In the genomic region with DNA sequence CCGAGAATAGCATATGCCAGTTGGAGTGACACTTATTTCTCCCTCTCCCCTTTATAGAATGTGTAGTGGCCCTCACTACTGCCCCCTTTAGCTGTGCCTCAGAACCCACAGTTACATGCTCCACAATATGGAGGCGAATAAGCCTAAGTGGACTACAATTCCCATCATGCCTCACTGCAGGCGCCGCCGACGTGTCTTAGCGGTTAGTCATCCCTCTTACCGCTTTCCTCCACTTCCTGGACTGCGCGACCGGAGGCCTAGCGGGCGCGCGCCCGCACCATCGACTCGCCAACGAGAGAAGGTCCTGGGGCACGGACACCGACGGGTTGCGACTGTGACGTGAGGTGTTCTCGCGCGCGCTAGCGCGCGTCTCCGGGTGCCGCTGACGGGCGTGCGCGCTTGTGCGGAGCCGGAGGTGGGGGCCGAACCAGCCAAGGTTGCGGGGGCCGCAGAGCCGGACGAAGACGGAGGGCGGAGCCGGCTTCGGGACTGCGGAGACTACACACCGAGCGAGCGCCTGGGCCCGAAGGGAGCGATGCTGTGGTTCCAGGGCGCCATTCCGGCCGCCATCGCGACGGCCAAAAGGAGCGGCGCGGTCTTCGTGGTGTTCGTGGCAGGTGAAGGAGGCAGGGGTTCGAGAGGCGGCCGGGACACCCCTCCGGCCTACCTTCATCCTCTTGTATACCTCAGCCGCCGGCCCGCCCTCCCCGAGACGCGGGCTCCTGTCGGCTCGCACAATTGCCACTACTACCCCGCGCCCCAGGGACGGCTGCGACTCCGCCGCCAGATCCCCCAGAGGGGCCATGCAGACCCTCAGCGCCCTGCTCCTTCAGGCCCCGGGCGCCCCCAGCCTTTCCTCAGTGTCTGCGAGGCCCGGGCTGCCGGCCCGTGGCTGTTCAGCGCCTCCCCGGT, we compare ENCODE assay signal across 8 cellular contexts. TPM values are rescaled to one million over a fixed set of nuclear protein-coding genes. Genes with fewer than 3 reads are reported as not detected.
DNase-seq lines count a peak whose midpoint lies in the region; ATAC-seq and TF ChIP-seq lines count a peak whose summit lies in the region.

Gene UBXN4 (plus strand): TSS at position 461 of the 912 bp plus-strand sequence. CDS start 75 bp downstream, at position 536.

- H3K4me1 ChIP-seq in liver (ENCODE audit: control insufficient read depth in 4 of 4, insufficient read depth in 4 of 4, low read length in 3 of 4): peaks cover 0 to 21% (median 5%) of the 10 kb centered on the region in 4 donors

- H3K9me3 Mint-ChIP-seq in CD14-positive monocyte: peaks cover 0 to 3% (median 0%) of the 10 kb centered on the region in 7 donors

- H3K4me3 ChIP-seq in liver (ENCODE audit: low read depth in 1 of 3, low read length in 3 of 3): peak within 1 kb of the TSS; percentile 69 to 100 (median 95)

- peak within 1 kb of the TSS; percentile 96 to 99 (median 99) for H3K27ac Mint-ChIP-seq in CD14-positive monocyte

- peaks cover 0 to 1% (median 0%) of the 10 kb centered on the region in 3 donors for H3K27me3 Mint-ChIP-seq in CD14-positive monocyte (ENCODE audit: low read depth in 3 of 3)

- no peaks in the 10 kb centered on the region for H3K36me3 ChIP-seq in liver (ENCODE audit: control insufficient read depth in 4 of 4, insufficient read depth in 3 of 4, low read depth in 1 of 4, low read length in 3 of 4)

- H3K36me3 Mint-ChIP-seq in CD14-positive monocyte: peaks cover 6 to 8% of the 10 kb centered on the region in 2 donors

- TF ChIP-seq RAD21 in liver (IDR thresholded peaks at IDR 0.05): no peak

- peak; percentile 32 for TF ChIP-seq CTCF in CD14-positive monocyte (IDR thresholded peaks at IDR 0.05)
- peak; percentile 40 for TF ChIP-seq CTCF in liver (IDR thresholded peaks at IDR 0.05; ENCODE audit: low read depth, low read length, missing input control)

- H3K9ac ChIP-seq in liver (ENCODE audit: low read depth in 1 of 2, low read length in 2 of 2): peak within 1 kb of the TSS; percentile 89 to 98

- ATAC-seq in GM19372 (IDR thresholded peaks at IDR 0.05; ENCODE audit: low read depth, unreplicated experiment) (peak; percentile 90), HG03565 (IDR thresholded peaks at IDR 0.05; ENCODE audit: unreplicated experiment) (peak; percentile 82)

- peak within 1 kb of the TSS; percentile 94 to 96 for H3K4me3 Mint-ChIP-seq in CD14-positive monocyte

- under 1% methylated on average over 92 of the region's 92 CpGs for WGBS in liver

- no peaks in the 10 kb centered on the region for H3K9me3 ChIP-seq in liver (ENCODE audit: control insufficient read depth in 4 of 4, low read length in 3 of 4)

- intact Hi-C loops in CD14-positive monocyte (cut with micrococcal nuclease): loop anchor here in 1 of 2 donors (2.0 to 10.0 kb wide), 5 partner anchors 143 to 823 kb away; partner anchors contain the start of genes CCNT2, CXCR4, R3HDM1 and RAB3GAP1

- H3K27me3 ChIP-seq in liver (ENCODE audit: control insufficient read depth in 4 of 4, insufficient read depth in 4 of 4, low read length in 3 of 4): no peaks in the 10 kb centered on the region

- H3K27ac ChIP-seq in liver (ENCODE audit: low read depth in 1 of 2, low read length in 2 of 2): peak within 1 kb of the TSS; percentile 94 to 99

- DNase-seq in CD14-positive monocyte (ENCODE audit: low spot score): peak; percentile 98
- peak; percentile 98 for DNase-seq in NCI-H774 (lab: John Stamatoyannopoulos, UW)
- peak; percentile 94 to 96 for DNase-seq in activated CD4-positive, alpha-beta T cell treated with anti-CD3 and anti-CD28 coated beads, Interleukin-2, amount 50 U/mL, for 48 hours
- DNase-seq in dermis microvascular lymphatic vessel endothelial cell (ENCODE audit: low read depth in 2 of 2): peak; percentile 97 to 100
- DNase-seq in stimulated activated CD4-positive, alpha-beta T cell treated with anti-CD3 and anti-CD28 coated beads, Interleukin-4, amount 100 ng/mL, for 4 hours: peak; percentile 89 to 98

- peaks cover 23% of the 10 kb centered on the region for H3K4me1 Mint-ChIP-seq in CD14-positive monocyte

TF ChIP-seq in liver, 16 proteins besides CTCF, POLR2A, EP300 and RAD21:
- TF ChIP-seq MAX (IDR thresholded peaks at IDR 0.05): no peak
- TF ChIP-seq TAF1 (conservative IDR thresholded peaks at IDR 0.05): no peak
- no peak for TF ChIP-seq FOXA2 (IDR thresholded peaks at IDR 0.05)
- TF ChIP-seq NR2F2 (IDR thresholded peaks at IDR 0.05): no peak
- peak; percentile 93 to 97 for TF ChIP-seq JUND (IDR thresholded peaks at IDR 0.05)
- TF ChIP-seq, protein P1, sequence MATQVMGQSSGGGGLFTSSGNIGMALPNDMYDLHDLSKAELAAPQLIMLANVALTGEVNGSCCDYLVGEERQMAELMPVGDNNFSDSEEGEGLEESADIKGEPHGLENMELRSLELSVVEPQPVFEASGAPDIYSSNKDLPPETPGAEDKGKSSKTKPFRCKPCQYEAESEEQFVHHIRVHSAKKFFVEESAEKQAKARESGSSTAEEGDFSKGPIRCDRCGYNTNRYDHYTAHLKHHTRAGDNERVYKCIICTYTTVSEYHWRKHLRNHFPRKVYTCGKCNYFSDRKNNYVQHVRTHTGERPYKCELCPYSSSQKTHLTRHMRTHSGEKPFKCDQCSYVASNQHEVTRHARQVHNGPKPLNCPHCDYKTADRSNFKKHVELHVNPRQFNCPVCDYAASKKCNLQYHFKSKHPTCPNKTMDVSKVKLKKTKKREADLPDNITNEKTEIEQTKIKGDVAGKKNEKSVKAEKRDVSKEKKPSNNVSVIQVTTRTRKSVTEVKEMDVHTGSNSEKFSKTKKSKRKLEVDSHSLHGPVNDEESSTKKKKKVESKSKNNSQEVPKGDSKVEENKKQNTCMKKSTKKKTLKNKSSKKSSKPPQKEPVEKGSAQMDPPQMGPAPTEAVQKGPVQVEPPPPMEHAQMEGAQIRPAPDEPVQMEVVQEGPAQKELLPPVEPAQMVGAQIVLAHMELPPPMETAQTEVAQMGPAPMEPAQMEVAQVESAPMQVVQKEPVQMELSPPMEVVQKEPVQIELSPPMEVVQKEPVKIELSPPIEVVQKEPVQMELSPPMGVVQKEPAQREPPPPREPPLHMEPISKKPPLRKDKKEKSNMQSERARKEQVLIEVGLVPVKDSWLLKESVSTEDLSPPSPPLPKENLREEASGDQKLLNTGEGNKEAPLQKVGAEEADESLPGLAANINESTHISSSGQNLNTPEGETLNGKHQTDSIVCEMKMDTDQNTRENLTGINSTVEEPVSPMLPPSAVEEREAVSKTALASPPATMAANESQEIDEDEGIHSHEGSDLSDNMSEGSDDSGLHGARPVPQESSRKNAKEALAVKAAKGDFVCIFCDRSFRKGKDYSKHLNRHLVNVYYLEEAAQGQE (IDR thresholded peaks at IDR 0.05): peak; percentile 88
- TF ChIP-seq EGR1 (IDR thresholded peaks at IDR 0.05; ENCODE audit: low read depth in 2 of 2): no peak
- TF ChIP-seq HNF4A (conservative IDR thresholded peaks at IDR 0.05): peak in 1 of 2 donors; percentile 13
- TF ChIP-seq YY1 (IDR thresholded peaks at IDR 0.05): peak; percentile 97
- TF ChIP-seq HNF4G (IDR thresholded peaks at IDR 0.05): no peak
- peak; percentile 85 for TF ChIP-seq ATF3 (IDR thresholded peaks at IDR 0.05)
- peak; percentile 94 for TF ChIP-seq ZBTB33 (IDR thresholded peaks at IDR 0.05)
- TF ChIP-seq SP1 (IDR thresholded peaks at IDR 0.05): peak; percentile 61
- peak in 1 of 2 donors; percentile 83 for TF ChIP-seq GABPA (IDR thresholded peaks at IDR 0.05 in 1 of 2, conservative IDR thresholded peaks at IDR 0.05 in 1 of 2)
- peak; percentile 17 to 35 for TF ChIP-seq RXRA (IDR thresholded peaks at IDR 0.05)
- TF ChIP-seq FOXA1 (IDR thresholded peaks at IDR 0.05): peak; percentile 41

RNA-seq across cellular contexts. Expression of gene UBXN4, which starts in this region (rescaled TPM):
- polyA plus RNA-seq in CD14-positive monocyte: 100 to 1,000 TPM in 1 of 2 donors, 10 to 100 TPM in 1; 74.2 to 107 TPM
- 49.7 and 58.3 TPM in 2 replicates for total RNA-seq in dermis microvascular lymphatic vessel endothelial cell
- 10 to 100 TPM; 50.9 to 83.9 TPM for total RNA-seq in liver
- polyA plus RNA-seq in liver: 100 to 1,000 TPM in 1 of 2 donors, 10 to 100 TPM in 1; 46.5 to 172 TPM

Comparison
In these comparisons a context has a peak if more than half of its experiments do, and no peak if none do; other contexts are left out.
1. Peak in every context shown above with its lines: DNase-seq, ATAC-seq, H3K4me3 ChIP-seq and H3K27ac ChIP-seq.